ENCODE assay signal across 8 cellular contexts in the genomic region with DNA sequence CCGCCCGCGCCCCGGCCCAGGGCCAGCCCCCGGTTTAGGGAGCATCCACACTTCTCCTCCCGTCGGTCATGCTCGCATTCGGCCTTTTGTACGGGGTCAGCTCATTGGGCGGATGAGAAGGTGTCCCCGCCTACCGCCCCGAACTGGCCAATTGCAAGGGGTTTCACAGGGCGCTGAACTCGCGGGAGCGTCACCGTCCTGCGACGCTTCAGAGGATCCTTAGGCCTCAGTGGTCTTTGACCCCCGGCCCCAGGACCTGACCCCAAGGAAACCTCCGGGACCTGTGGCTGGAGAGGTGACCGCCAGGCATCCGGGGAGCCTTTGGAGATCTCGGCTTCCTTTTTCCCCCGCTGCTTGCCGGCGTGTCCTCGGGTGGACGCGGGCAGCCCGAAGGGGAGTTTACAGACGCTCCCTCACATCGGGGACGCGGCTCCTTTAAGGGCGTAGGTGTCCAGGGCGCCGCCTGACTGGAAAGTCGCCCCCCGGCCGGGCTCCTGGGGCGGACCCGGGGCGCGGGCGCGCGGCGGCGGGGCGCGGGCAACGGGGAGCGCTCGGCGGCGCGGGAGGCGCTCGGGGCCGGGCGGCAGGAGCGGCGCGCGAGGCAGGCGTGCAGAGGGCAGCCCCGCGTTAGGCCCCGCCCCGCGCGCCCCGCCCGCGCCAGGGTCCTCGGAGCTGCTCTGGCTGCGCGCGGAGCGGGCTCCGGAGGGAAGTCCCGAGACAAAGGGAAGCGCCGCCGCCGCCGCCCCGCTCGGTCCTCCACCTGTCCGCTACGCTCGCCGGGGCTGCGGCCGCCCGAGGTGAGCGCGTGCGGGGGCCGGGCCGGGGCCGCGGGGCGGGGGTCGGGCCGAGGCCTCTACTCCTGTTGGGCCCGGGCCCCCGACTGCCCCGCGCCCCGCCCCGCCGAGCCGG. TPM values are rescaled to one million over a fixed set of nuclear protein-coding genes. Genes with fewer than 3 reads are reported as not detected.
DNase-seq lines count a peak whose midpoint lies in the region; ATAC-seq and TF ChIP-seq lines count a peak whose summit lies in the region.

A gene (plus strand): TSS at position 660 of the 909 bp plus-strand sequence. CDS start 4,395 bp downstream, outside the sequence.

- 0 to 2% (median 1%) methylated on average over 53 to 117 of the region's 117 CpGs for WGBS in ovary, 3 donors
- WGBS in thymus, result under 1% methylated on average over 117 of the region's 117 CpGs

- H3K27me3 ChIP-seq in ovary (no peaks in the 10 kb centered on the region), thymus (ENCODE audit: control insufficient read depth, insufficient read depth) (no peaks in the 10 kb centered on the region)

- TF ChIP-seq CTCF in GM12864 (IDR thresholded peaks at IDR 0.05; ENCODE audit: low read depth, low read length, missing control alignments) (no peak), ovary (IDR thresholded peaks at IDR 0.05) (no peak)

- no peaks in the 10 kb centered on the region for H3K9me3 ChIP-seq in ovary
- no peaks in the 10 kb centered on the region for H3K9me3 ChIP-seq in thymus (ENCODE audit: control insufficient read depth)

- H3K27ac ChIP-seq in ovary (peak within 1 kb of the TSS; percentile 93 to 98), thymus (ENCODE audit: low read depth) (peak within 1 kb of the TSS; percentile 98)

- TF ChIP-seq POLR2A in ovary (IDR thresholded peaks at IDR 0.05), result peak; percentile 59

- ATAC-seq in HG02759 (IDR thresholded peaks at IDR 0.05; ENCODE audit: unreplicated experiment) (peak; percentile 62), Right ventricle myocardium inferior (peak; percentile 90)

- H3K36me3 ChIP-seq in ovary (no peaks in the 10 kb centered on the region), thymus (ENCODE audit: control insufficient read depth, insufficient read depth) (peaks cover 24% of the 10 kb centered on the region)

- H3K4me3 ChIP-seq in GM12864 (ENCODE audit: low read depth, low read length) (peak within 1 kb of the TSS; percentile 64), ovary (peak within 1 kb of the TSS; percentile 76), thymus (ENCODE audit: low read length) (peak within 1 kb of the TSS; percentile 93)

- peak; percentile 64 for TF ChIP-seq EP300 in ovary (IDR thresholded peaks at IDR 0.05)

- DNase-seq in GM12864 (ENCODE audit: low read depth), result peak; percentile 94
- peak; percentile 81 for DNase-seq in NCI-H1417 treated with DMSO at 0.1 percent for 48 hours (lab: John Stamatoyannopoulos, UW)
- peak; percentile 94 for DNase-seq in SW480 (ENCODE audit: low spot score)
- DNase-seq in activated naive CD8-positive, alpha-beta T cell treated with anti-CD3 and anti-CD28 coated beads, Interleukin-2, amount 50 U/mL, for 16 hours (ENCODE audit: low read depth, low spot score), result peak; percentile 88
- DNase-seq in Right ventricle myocardium inferior (ENCODE audit: missing footprints), result peak; percentile 96
- peak; percentile 96 to 99 (median 98) for DNase-seq in ovary

- H3K4me1 ChIP-seq in ovary (ENCODE audit: insufficient read depth) (peaks cover 26% of the 10 kb centered on the region), thymus (ENCODE audit: control insufficient read depth, insufficient read depth, low read length) (peaks cover 19% of the 10 kb centered on the region)

- intact Hi-C loops in Right ventricle myocardium inferior (cut with DNase I), result loop anchor here (5.0 kb wide), 2 partner anchors 43 to 98 kb away; a partner anchor contains a TSS
- intact Hi-C loops in ovary (cut with DNase I), result no loop called here

RNA-seq across cellular contexts. Expression of the gene that starts here (rescaled TPM):
- total RNA-seq in Right ventricle myocardium inferior (89.4 TPM), ovary (100 to 1,000 TPM in 5 of 7 donors, 10 to 100 TPM in 2; 63.9 to 180 (median 145) TPM)
- polyA plus RNA-seq in ovary (100 to 1,000 TPM; 104 to 258 TPM), thymus (105 TPM)

Comparison
In these comparisons a context has a peak if more than half of its experiments do, and no peak if none do; other contexts are left out.
1. Peak in every context shown above with its lines: DNase-seq, ATAC-seq, H3K4me3 ChIP-seq and H3K27ac ChIP-seq.